ENCODE assay signal across 1 cellular context in genomic region chr12:41213107-41213506, GRCh38.
TF ChIP-seq lines count a peak whose summit lies in the region.

No MANE protein-coding gene starts in this region.

TF ChIP-seq in GM23338, 12 proteins besides CTCF, POLR2A, EP300 and RAD21 (continued from another document):
- no peak for TF ChIP-seq ZNF462 (CRISPR knock-in tag; IDR thresholded peaks at IDR 0.05)
- TF ChIP-seq ZNF114 (CRISPR knock-in tag; IDR thresholded peaks at IDR 0.05), result no peak
- no peak for TF ChIP-seq ZNF331 (CRISPR knock-in tag; IDR thresholded peaks at IDR 0.05; ENCODE audit: low read depth)
- no peak for TF ChIP-seq EZH2 (IDR thresholded peaks at IDR 0.05; ENCODE audit: low read depth, unreplicated experiment)
- no peak for TF ChIP-seq CREB1 (CRISPR knock-in tag; IDR thresholded peaks at IDR 0.05; ENCODE audit: low read depth)
- no peak for TF ChIP-seq REST (IDR thresholded peaks at IDR 0.05; ENCODE audit: unreplicated experiment)
- TF ChIP-seq NANOG (IDR thresholded peaks at IDR 0.05; ENCODE audit: borderline replicate concordance), result no peak
- TF ChIP-seq EZH2phosphoT487 (IDR thresholded peaks at IDR 0.05; ENCODE audit: unreplicated experiment), result no peak
- TF ChIP-seq JUNB (IDR thresholded peaks at IDR 0.05; ENCODE audit: unreplicated experiment), result no peak
- TF ChIP-seq STAT1 (IDR thresholded peaks at IDR 0.05; ENCODE audit: unreplicated experiment), result no peak
- TF ChIP-seq POLR2AphosphoS5 (IDR thresholded peaks at IDR 0.05; ENCODE audit: low read depth), result no peak
